In the genomic region with DNA sequence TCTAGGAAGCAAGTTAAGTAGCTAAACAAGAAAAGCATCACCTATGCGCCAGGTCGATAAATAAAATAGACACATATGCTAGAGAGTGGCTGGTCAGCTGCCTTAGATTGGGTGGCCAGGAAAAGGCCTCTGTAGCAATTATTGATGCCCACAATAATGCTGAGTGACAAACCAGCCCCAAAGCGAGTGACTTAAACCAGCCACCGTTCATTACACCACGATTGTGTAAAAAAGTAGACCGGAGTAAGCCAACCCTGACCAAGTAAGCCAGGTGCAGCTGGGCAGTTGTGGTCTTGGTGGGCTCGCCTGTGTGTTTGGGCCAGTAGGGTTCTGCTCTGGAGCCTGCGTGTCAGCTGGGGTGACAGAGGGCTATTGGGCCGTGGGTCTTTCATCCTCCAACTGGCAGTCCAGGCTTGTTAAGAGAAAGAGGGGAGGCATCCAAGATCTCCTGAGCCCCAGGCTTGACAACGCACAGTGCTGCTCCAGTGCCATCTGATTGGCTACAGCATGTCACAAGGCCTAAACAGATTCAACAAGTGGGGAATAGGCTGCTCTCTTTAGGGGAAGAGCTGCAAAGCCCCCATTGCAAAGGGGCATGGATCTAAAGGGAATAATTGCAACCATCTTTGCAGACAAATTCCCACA, we compare ENCODE assay signal across 26 cellular contexts.
DNase-seq lines count a peak whose midpoint lies in the region; ATAC-seq, FAIRE-seq and TF ChIP-seq lines count a peak whose summit lies in the region.
"Had no signal": no experiment of that assay in that cellular context is flagged by ENCODE, and none has a peak within 500 bp of the region (broad histone marks: within the 10 kb centered on the region; RNA-seq: fewer than 3 reads in every experiment).

No MANE protein-coding gene starts in this region.

- no peak overlapping the region for H2AK9ac ChIP-seq in IMR-90 (replicated peaks; ENCODE audit: low read depth, low read length, poor library complexity)

- TF ChIP-seq CTCF in IMR-90 (conservative IDR thresholded peaks at IDR 0.05; ENCODE audit: low read depth, low read length) (no peak), K562 (IDR thresholded peaks at IDR 0.05 in 2 of 3, conservative IDR thresholded peaks at IDR 0.05 in 1 of 3; ENCODE audit: insufficient read depth in 2 of 3, low read depth in 1 of 3, low read length in 3 of 3) (no peak), smooth muscle cell (IDR thresholded peaks at IDR 0.05; ENCODE audit: borderline replicate concordance, insufficient read depth, poor library complexity, severe bottlenecking) (no peak), colonic mucosa (IDR thresholded peaks at IDR 0.05) (no peak)

- no peak overlapping the region for H4K8ac ChIP-seq in IMR-90 (ENCODE audit: low read depth in 2 of 2, low read length in 2 of 2)

- H3K14ac ChIP-seq in IMR-90 (replicated peaks; ENCODE audit: low read depth, low read length), result no peak overlapping the region

- H2BK20ac ChIP-seq in IMR-90 (ENCODE audit: low read depth, low read length), result no peak overlapping the region

- H3K4me3 ChIP-seq in IMR-90 (ENCODE audit: insufficient read depth, low read depth, low read length) (no peak overlapping the region), K562 (no peak overlapping the region), smooth muscle cell (no peak overlapping the region), colonic mucosa (no peak overlapping the region)
- H3K4me3 ChIP-seq: BLaER1 treated with 17β-estradiol and CSF1 and Interleukin-3, amounts not matched to agents 10 nM and 100 nM; heart right ventricle; MG63; thyroid gland had no signal

- dilution Hi-C loops in IMR-90 (cut with HindIII; ENCODE audit: low sequenced_read_pairs, unreplicated experiment), result no loop called here

- POLR2A ChIA-PET in IMR-90 (lab: Charles Lee; ENCODE audit: unreplicated experiment) (no interaction called here), K562 (lab: Yijun Ruan, JAX) (interaction anchor here (0.6 to 1.1 kb wide), 3 partner anchors 27 to 281 kb away, joined by 3 read pairs; no protein-coding TSS in a partner anchor)

- BruUV-seq in IMR-90 (replicated peaks; lab: Mats Ljungman, UMichigan), result no TSS peak
- no TSS peak for BruUV-seq in K562 (replicated peaks; lab: Mats Ljungman, UMichigan)

- H3K9me1 ChIP-seq in IMR-90 (ENCODE audit: insufficient read depth, low read length), result peaks cover 48% of the 10 kb centered on the region
- H3K9me1 ChIP-seq in K562 (ENCODE audit: control insufficient read depth, insufficient read depth, low read length), result peaks cover 4% of the 10 kb centered on the region

- H4K91ac ChIP-seq in IMR-90 (ENCODE audit: insufficient read depth, low read depth, low read length), result 0 out of 2 replicates have a peak overlapping the region, but pooled peaks have one; percentile 37

- peaks cover 15% of the 10 kb centered on the region for H3K4me1 ChIP-seq in IMR-90 (ENCODE audit: control insufficient read depth, insufficient read depth, low read length)
- H3K4me1 ChIP-seq in K562 (replicated peaks in 1 of 2; ENCODE audit: control insufficient read depth in 2 of 2, insufficient read depth in 2 of 2, low read length in 2 of 2), result peaks cover 25 to 34% of the 10 kb centered on the region in 2 experiments
- H3K4me1 ChIP-seq in smooth muscle cell (ENCODE audit: low read depth), result peaks cover 14% of the 10 kb centered on the region
- no peaks in the 10 kb centered on the region for H3K4me1 ChIP-seq in colonic mucosa

- H3K18ac ChIP-seq in IMR-90 (ENCODE audit: low read depth, low read length), result no peak overlapping the region

- ATAC-seq in IMR-90 (ENCODE audit: low read depth) (no peak), K562 (no peak), sciatic nerve (no peak)
- ATAC-seq: activated naive CD8-positive, alpha-beta T cell treated with anti-CD3 and anti-CD28 coated beads, Interleukin-2, amount 50 U/mL, for 24 hours; left colon; naive thymus-derived CD4-positive, alpha-beta T cell; stimulated activated naive CD8-positive, alpha-beta T cell treated with anti-CD3 and anti-CD28 coated beads, Interleukin-15, Interleukin-2, amounts not matched to agents 100 U/mL and 50 U/mL, for 24 hours had no signal

- no peak overlapping the region for H4K5ac ChIP-seq in IMR-90 (ENCODE audit: low read depth, low read length)

- H3K23ac ChIP-seq in IMR-90 (ENCODE audit: low read depth, low read length), result no peak overlapping the region

- no peak for TF ChIP-seq EP300 in K562 (IDR thresholded peaks at IDR 0.05; ENCODE audit: low read length)

- WGBS in IMR-90 (ENCODE audit: extremely low coverage in 2 of 2, insufficient read length in 1 of 2), 2 experiments, result 92% methylated on average over 4 of the region's 10 CpGs; no CpG with 5 or more reads in 1 of the 2 experiments
- 78% methylated on average over 9 of the region's 10 CpGs for WGBS in K562 (ENCODE audit: insufficient coverage, low coverage, missing lambda C conversion rate)
- 96% methylated on average over 10 of the region's 10 CpGs for WGBS in smooth muscle cell (ENCODE audit: low lambda C conversion rate)

- in situ Hi-C loops in IMR-90 (cut with MboI; ENCODE audit: low sequenced_read_pairs) (loop anchor here (25.0 kb wide), 1 partner anchor 1240 kb away; no protein-coding TSS in a partner anchor), K562 (cut with MboI) (no loop called here)

- H2AFZ ChIP-seq in IMR-90 (replicated peaks; ENCODE audit: low read length, poor library complexity), result no peak overlapping the region
- H2AFZ ChIP-seq in K562 (ENCODE audit: low read depth, low read length), result no peak overlapping the region; the same call in 1 of the 2 replicates
- H2AFZ ChIP-seq in smooth muscle cell (ENCODE audit: low read depth), result no peak overlapping the region

- H3K9ac ChIP-seq in IMR-90 (ENCODE audit: low read depth, low read length) (no peak overlapping the region), K562 (ENCODE audit: insufficient read depth in 1 of 2, low read depth in 2 of 2, low read length in 2 of 2) (peak overlapping the region in 1 of 2 experiments; percentile 69; a peak in 2 of 4 replicates), smooth muscle cell (ENCODE audit: low read depth) (no peak overlapping the region), colonic mucosa (ENCODE audit: low read depth in 2 of 2, low read length in 2 of 2) (no peak overlapping the region)
- H3K9ac ChIP-seq: BLaER1 treated with 17β-estradiol and CSF1 and Interleukin-3, amounts not matched to agents 10 nM and 100 nM had no signal

- no peak overlapping the region for H3K56ac ChIP-seq in IMR-90 (ENCODE audit: extremely low read depth, insufficient read depth, low read length)

- peak overlapping the region; percentile 2 for H2AK5ac ChIP-seq in IMR-90 (ENCODE audit: low read depth, low read length)

- no peak overlapping the region for H2BK5ac ChIP-seq in IMR-90 (ENCODE audit: low read depth, low read length, poor library complexity, severe bottlenecking)

- H3K79me1 ChIP-seq in IMR-90 (ENCODE audit: low read depth in 1 of 2, low read length in 2 of 2), result peaks cover 5 to 36% of the 10 kb centered on the region in 2 experiments; a peak in 3 of 4 replicates

- no peak for FAIRE-seq in K562 (lab: Jason Lieb, UNC)

- no peaks in the 10 kb centered on the region for H3K79me2 ChIP-seq in K562 (ENCODE audit: control insufficient read depth, insufficient read depth, low read length)
- H3K79me2 ChIP-seq in smooth muscle cell (ENCODE audit: low read depth), result no peaks in the 10 kb centered on the region

- H4K20me1 ChIP-seq in IMR-90 (ENCODE audit: insufficient read depth, low read length) (no peaks in the 10 kb centered on the region), K562 (replicated peaks; ENCODE audit: control insufficient read depth, insufficient read depth, low read length) (no peaks in the 10 kb centered on the region), smooth muscle cell (ENCODE audit: low read depth) (no peaks in the 10 kb centered on the region)
- H4K20me1 ChIP-seq: BLaER1 treated with 17β-estradiol and CSF1 and Interleukin-3, amounts not matched to agents 10 nM and 100 nM had no signal

- H3K9me3 ChIP-seq in IMR-90 (ENCODE audit: control insufficient read depth, insufficient read depth, low read length) (no peaks in the 10 kb centered on the region), K562 (replicated peaks; ENCODE audit: control insufficient read depth, insufficient read depth, low read depth, low read length) (no peaks in the 10 kb centered on the region), smooth muscle cell (replicated peaks; ENCODE audit: low read depth) (no peaks in the 10 kb centered on the region), colonic mucosa (no peaks in the 10 kb centered on the region)
- H3K9me3 ChIP-seq: BLaER1 treated with 17β-estradiol and CSF1 and Interleukin-3, amounts not matched to agents 10 nM and 100 nM; Caco-2; heart right ventricle; MG63; thyroid gland had no signal

- intact Hi-C loops in IMR-90 (cut with micrococcal nuclease), result no loop called here
- intact Hi-C loops in K562 (cut with micrococcal nuclease), result no loop called here
- intact Hi-C loops in sciatic nerve (cut with DNase I), result loop anchor here (10.0 kb wide), 1 partner anchor 332 kb away; no protein-coding TSS in a partner anchor
- intact Hi-C loops in colonic mucosa (cut with DNase I), result loop anchor here (10.0 kb wide), 1 partner anchor 342 kb away; no protein-coding TSS in a partner anchor

- peak; percentile 17 for DNase-seq in activated CD4-positive, CD25-positive, alpha-beta regulatory T cell treated with anti-CD3 and anti-CD28 coated beads, Interleukin-2, amount 50 U/mL, for 72 hours
- no peak for DNase-seq in activated CD4-positive, CD25-positive, alpha-beta regulatory T cell (lab: John Stamatoyannopoulos, UW)
- DNase-seq in IMR-90 (no peak), K562 (ENCODE audit: extremely low read depth in 1 of 4, low spot score in 3 of 4) (no peak), sciatic nerve (ENCODE audit: low spot score) (peak; percentile 33), smooth muscle cell (lab: John Stamatoyannopoulos, UW; ENCODE audit: unreplicated experiment) (no peak), colonic mucosa (no peak), anterior cingulate cortex (lab: John Stamatoyannopoulos, UW) (no peak)
- DNase-seq: ACHN; activated CD4-positive, alpha-beta T cell treated with anti-CD3 and anti-CD28 coated beads, Interleukin-2, amount 50 U/mL, for 1 hour; activated gamma-delta T cell treated with Interleukin-2 at 50 U/mL for 16 hours; activated naive CD8-positive, alpha-beta T cell treated with anti-CD3 and anti-CD28 coated beads, Interleukin-2, amount 50 U/mL, for 24 hours; Caco-2; effector CD8-positive, alpha-beta T cell; foreskin fibroblast; heart right ventricle; HFFc6; MG63; naive thymus-derived CD4-positive, alpha-beta T cell; occipital lobe; RPMI8226; stimulated activated naive CD8-positive, alpha-beta T cell treated with anti-CD3 and anti-CD28 coated beads, Interleukin-15, Interleukin-2, amounts not matched to agents 100 U/mL and 50 U/mL, for 24 hours; T-helper 2 cell; thyroid gland had no signal

- H3K4me2 ChIP-seq in IMR-90 (ENCODE audit: low read depth, low read length), result no peak overlapping the region
- H3K4me2 ChIP-seq in K562 (ENCODE audit: insufficient read depth, low read length), result no peak overlapping the region
- no peak overlapping the region for H3K4me2 ChIP-seq in smooth muscle cell

- TF ChIP-seq POLR2A in IMR-90 (IDR thresholded peaks at IDR 0.05; ENCODE audit: low read depth, low read length) (no peak), K562 (conservative IDR thresholded peaks at IDR 0.05) (no peak)

- peaks cover 3% of the 10 kb centered on the region for H3F3A ChIP-seq in smooth muscle cell (ENCODE audit: low read depth)

- H3K27me3 ChIP-seq in IMR-90 (ENCODE audit: control insufficient read depth, insufficient read depth, low read length), result no peaks in the 10 kb centered on the region
- H3K27me3 ChIP-seq in K562 (ENCODE audit: control insufficient read depth in 2 of 2, insufficient read depth in 2 of 2, low read length in 2 of 2), result no peaks in the 10 kb centered on the region
- no peaks in the 10 kb centered on the region for H3K27me3 ChIP-seq in smooth muscle cell (ENCODE audit: low read depth)
- H3K27me3 ChIP-seq in colonic mucosa, result no peaks in the 10 kb centered on the region
- H3K27me3 ChIP-seq: BLaER1 treated with 17β-estradiol and CSF1 and Interleukin-3, amounts not matched to agents 10 nM and 100 nM; heart right ventricle; MG63; thyroid gland had no signal

- H3K4ac ChIP-seq in IMR-90 (ENCODE audit: low read depth, low read length), result peak overlapping the region; percentile 29

- H3K36me3 ChIP-seq in IMR-90 (ENCODE audit: control insufficient read depth, insufficient read depth, low read length) (no peaks in the 10 kb centered on the region), K562 (ENCODE audit: control insufficient read depth, insufficient read depth, low read length) (no peaks in the 10 kb centered on the region), smooth muscle cell (ENCODE audit: low read depth) (no peaks in the 10 kb centered on the region), colonic mucosa (no peaks in the 10 kb centered on the region)
- H3K36me3 ChIP-seq: BLaER1 treated with 17β-estradiol and CSF1 and Interleukin-3, amounts not matched to agents 10 nM and 100 nM; heart right ventricle; MG63; thyroid gland had no signal

- TF ChIP-seq RAD21 in IMR-90 (IDR thresholded peaks at IDR 0.05; ENCODE audit: low read length) (no peak), K562 (CRISPR knock-in tag; conservative IDR thresholded peaks at IDR 0.05 in 1 of 2, IDR thresholded peaks at IDR 0.05 in 1 of 2) (no peak)

- H2BK15ac ChIP-seq in IMR-90 (ENCODE audit: low read depth, low read length), result no peak overlapping the region

- CTCF ChIA-PET in IMR-90 (lab: Yijun Ruan, JAX) (interaction anchor here (0.6 kb wide), 1 partner anchor 346 kb away, joined by 3 read pairs; no protein-coding TSS in a partner anchor), K562 (lab: Yijun Ruan, JAX; ENCODE audit: low intra/inter-chr PET ratio) (no interaction called here)

- 0 out of 2 replicates have a peak overlapping the region, but pooled peaks have one; percentile 44 for H2BK120ac ChIP-seq in IMR-90 (ENCODE audit: low read depth, low read length)

- no peak overlapping the region for H3K27ac ChIP-seq in IMR-90 (ENCODE audit: insufficient read depth, low read length)
- H3K27ac ChIP-seq in K562 (ENCODE audit: extremely low read depth, low read depth, low read length), result no peak overlapping the region
- no peak overlapping the region for H3K27ac ChIP-seq in smooth muscle cell (ENCODE audit: low read depth)
- H3K27ac ChIP-seq in colonic mucosa, result no peak overlapping the region
- H3K27ac ChIP-seq: BLaER1 treated with 17β-estradiol and CSF1 and Interleukin-3, amounts not matched to agents 10 nM and 100 nM; heart right ventricle; thyroid gland had no signal

Comparison
In these comparisons a context has a peak if more than half of its experiments do, and no peak if none do; other contexts are left out.
1. DNase-seq: peak in activated CD4-positive, CD25-positive, alpha-beta regulatory T cell treated with anti-CD3 and anti-CD28 coated beads, Interleukin-2, amount 50 U/mL, for 72 hours (single experiment) and sciatic nerve (single experiment); none in activated CD4-positive, CD25-positive, alpha-beta regulatory T cell (0 of 4), IMR-90 (single experiment), K562 (0 of 4), smooth muscle cell (single experiment), colonic mucosa (single experiment) and anterior cingulate cortex (0 of 58).
2. intact Hi-C loops: an anchor here in sciatic nerve (10.0 kb wide) and colonic mucosa (10.0 kb wide); none called in IMR-90 and K562.